Comparison of ENCODE assay signal across 13 cellular contexts in the genomic region with DNA sequence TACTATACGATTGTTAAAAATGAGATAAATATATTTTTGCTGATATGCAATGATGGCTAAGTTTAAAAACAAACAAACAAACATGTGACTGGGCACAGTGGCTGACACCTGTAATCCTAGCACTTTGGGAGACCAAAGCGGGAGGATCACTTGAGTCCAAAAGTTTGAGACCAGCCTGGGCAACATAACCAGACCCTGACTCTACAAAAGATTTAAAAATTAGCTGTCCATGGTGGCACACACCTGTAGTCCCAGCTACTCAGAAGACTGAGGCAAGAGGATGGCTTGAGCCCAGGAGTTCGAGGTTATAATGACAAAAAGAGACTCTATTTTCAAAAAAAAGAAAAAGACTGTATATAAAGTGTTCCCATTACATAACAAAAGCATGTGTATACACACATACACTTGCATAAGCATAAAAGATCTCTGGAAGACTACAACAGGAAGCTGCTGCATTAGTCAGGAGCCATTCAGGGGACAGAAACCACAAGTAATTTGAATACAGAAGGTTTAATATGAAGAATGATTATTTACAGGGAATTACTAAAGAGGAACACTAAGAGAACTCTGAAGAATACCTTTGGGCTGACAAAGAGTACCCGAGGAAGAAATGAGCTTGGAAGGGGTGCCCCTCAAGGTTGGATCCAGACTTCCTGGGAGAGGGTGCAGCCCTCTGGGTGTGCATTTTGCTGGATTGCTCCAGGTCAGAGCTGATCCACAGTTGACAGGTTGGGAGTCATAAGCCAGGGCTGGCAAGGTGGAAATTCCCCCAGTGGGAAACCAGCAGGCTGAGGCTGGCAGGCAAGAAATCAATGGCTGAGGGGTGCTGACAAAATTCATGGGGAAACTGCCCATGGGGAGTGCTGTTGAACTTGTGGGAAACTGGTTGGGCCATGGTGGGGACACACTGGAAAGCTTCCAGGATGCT. TPM values are rescaled to one million over a fixed set of nuclear protein-coding genes. Genes with fewer than 3 reads are reported as not detected.
A peak's percentile ranks its signal among the peaks of the same experiment; 100 is the strongest.
DNase-seq lines count a peak whose midpoint lies in the region; ATAC-seq and TF ChIP-seq lines count a peak whose summit lies in the region.
"Had no signal": no experiment of that assay in that cellular context is flagged by ENCODE, and none has a peak within 500 bp of the region (broad histone marks: within the 10 kb centered on the region; RNA-seq: fewer than 3 reads in every experiment).

No MANE protein-coding gene starts in this region.

- H3K4me2 ChIP-seq in Loucy (ENCODE audit: low read depth, low read length, poor library complexity, severe bottlenecking), result peak overlapping the region; percentile 7
- H3K4me2 ChIP-seq: neural progenitor cell had no signal

- peak; percentile 76 for ATAC-seq in naive thymus-derived CD4-positive, alpha-beta T cell
- ATAC-seq in GM19328 (IDR thresholded peaks at IDR 0.05; ENCODE audit: unreplicated experiment) (no peak), HG03095 (IDR thresholded peaks at IDR 0.05; ENCODE audit: unreplicated experiment) (no peak)

- no peaks in the 10 kb centered on the region for H3K27me3 ChIP-seq in Loucy (ENCODE audit: insufficient read depth, low read length, poor library complexity, severe bottlenecking)
- no peaks in the 10 kb centered on the region for H3K27me3 ChIP-seq in naive thymus-derived CD4-positive, alpha-beta T cell (ENCODE audit: control insufficient read depth in 2 of 2, insufficient read depth in 2 of 2, low read length in 2 of 2)
- H3K27me3 ChIP-seq: neural progenitor cell had no signal

- no peak overlapping the region for H3K27ac ChIP-seq in naive thymus-derived CD4-positive, alpha-beta T cell (ENCODE audit: low read depth, low read length)
- H3K27ac ChIP-seq: neural progenitor cell had no signal

- no peaks in the 10 kb centered on the region for H3K9me2 ChIP-seq in Loucy (replicated peaks; ENCODE audit: low read depth, low read length)

- intact Hi-C loops in naive thymus-derived CD4-positive, alpha-beta T cell (cut with micrococcal nuclease), result no loop called here

- H3K36me3 ChIP-seq in Loucy (ENCODE audit: insufficient read depth, low read length), result no peaks in the 10 kb centered on the region
- H3K36me3 ChIP-seq in naive thymus-derived CD4-positive, alpha-beta T cell (ENCODE audit: control insufficient read depth in 2 of 3, insufficient read depth in 3 of 3, low read length in 3 of 3), result no peaks in the 10 kb centered on the region
- H3K36me3 ChIP-seq: neural progenitor cell had no signal

- H3K79me2 ChIP-seq in Loucy (ENCODE audit: insufficient read depth, low read length), result no peaks in the 10 kb centered on the region

- DNase-seq in Daoy (ENCODE audit: low read depth) (peak; percentile 63), astrocyte of the spinal cord (ENCODE audit: low read depth, low spot score) (peak; percentile 78), type B pancreatic cell (ENCODE audit: extremely low spot score, unreplicated experiment) (no peak)
- DNase-seq in naive thymus-derived CD4-positive, alpha-beta T cell, result no peak
- DNase-seq in activated CD4-positive, CD25-positive, alpha-beta regulatory T cell treated with anti-CD3 and anti-CD28 coated beads, Interleukin-2, amount 50 U/mL, for 72 hours, result no peak
- DNase-seq: hypothalamus, NCI-H1694 treated with DMSO at 0.1 percent for 48 hours had no signal

- CTCF ChIA-PET in naive thymus-derived CD4-positive, alpha-beta T cell (lab: Charles Lee), result no interaction called here

- POLR2A ChIA-PET in naive thymus-derived CD4-positive, alpha-beta T cell (lab: Charles Lee), result no interaction called here

- peaks cover 0 to 3% (median 0%) of the 10 kb centered on the region in 7 donors for H3K4me1 Mint-ChIP-seq in naive thymus-derived CD4-positive, alpha-beta T cell
- no peaks in the 10 kb centered on the region for H3K4me1 Mint-ChIP-seq in type B pancreatic cell (ENCODE audit: unreplicated experiment)
- H3K4me1 Mint-ChIP-seq: central memory CD8-positive, alpha-beta T cell had no signal

- H3K27me3 Mint-ChIP-seq in naive thymus-derived CD4-positive, alpha-beta T cell, result peaks cover 23 to 40% (median 34%) of the 10 kb centered on the region in 5 donors
- H3K27me3 Mint-ChIP-seq in type B pancreatic cell, result no peaks in the 10 kb centered on the region

- H2AFZ ChIP-seq in Loucy (ENCODE audit: low read length), result peak overlapping the region; percentile 28; the same call in 1 of the 2 replicates
- H2AFZ ChIP-seq: neural progenitor cell had no signal

- no peaks in the 10 kb centered on the region for H3K36me3 Mint-ChIP-seq in naive thymus-derived CD4-positive, alpha-beta T cell
- no peaks in the 10 kb centered on the region for H3K36me3 Mint-ChIP-seq in type B pancreatic cell
- H3K36me3 Mint-ChIP-seq: neural progenitor cell had no signal

- H3F3A ChIP-seq in Loucy (ENCODE audit: low read depth), result 0 out of 2 replicates have a peak, but pooled peaks cover 3% of the 10 kb centered on the region

- H4K20me1 ChIP-seq in Loucy (ENCODE audit: insufficient read depth, low read length, poor library complexity, severe bottlenecking), result no peaks in the 10 kb centered on the region

- peaks cover 24% of the 10 kb centered on the region for H3K4me1 ChIP-seq in Loucy (ENCODE audit: insufficient read depth, low read length, poor library complexity, severe bottlenecking)
- no peaks in the 10 kb centered on the region for H3K4me1 ChIP-seq in naive thymus-derived CD4-positive, alpha-beta T cell (ENCODE audit: control insufficient read depth in 2 of 2, insufficient read depth in 2 of 2, low read length in 2 of 2)
- H3K4me1 ChIP-seq: neural progenitor cell had no signal

- H3K27ac Mint-ChIP-seq in naive thymus-derived CD4-positive, alpha-beta T cell, result no peak overlapping the region
- H3K27ac Mint-ChIP-seq in type B pancreatic cell, result no peak overlapping the region
- H3K27ac Mint-ChIP-seq: neural progenitor cell had no signal

- H3K4me3 ChIP-seq in Loucy (ENCODE audit: low read length, poor library complexity, severe bottlenecking) (no peak overlapping the region), astrocyte of the spinal cord (ENCODE audit: low read depth, low read length) (no peak overlapping the region)
- H3K4me3 ChIP-seq in naive thymus-derived CD4-positive, alpha-beta T cell (ENCODE audit: low read length), result no peak overlapping the region
- H3K4me3 ChIP-seq: neural progenitor cell had no signal

- H3K9me3 ChIP-seq in Loucy (ENCODE audit: insufficient read depth, low read depth, low read length), result no peaks in the 10 kb centered on the region
- no peaks in the 10 kb centered on the region for H3K9me3 ChIP-seq in naive thymus-derived CD4-positive, alpha-beta T cell (ENCODE audit: control insufficient read depth in 2 of 3, low read length in 3 of 3)

- H3K9me3 Mint-ChIP-seq in naive thymus-derived CD4-positive, alpha-beta T cell, result peaks cover 0 to 3% (median 0%) of the 10 kb centered on the region in 11 donors
- H3K9me3 Mint-ChIP-seq in type B pancreatic cell, result no peaks in the 10 kb centered on the region
- H3K9me3 Mint-ChIP-seq: central memory CD8-positive, alpha-beta T cell; neural progenitor cell had no signal

- no peak for TF ChIP-seq CTCF in Loucy (conservative IDR thresholded peaks at IDR 0.05; ENCODE audit: low read length)
- TF ChIP-seq CTCF in astrocyte of the spinal cord (IDR thresholded peaks at IDR 0.05; ENCODE audit: low read depth, low read length), result no peak
- no peak for TF ChIP-seq CTCF in type B pancreatic cell (conservative IDR thresholded peaks at IDR 0.05)

- H3K4me3 Mint-ChIP-seq in naive thymus-derived CD4-positive, alpha-beta T cell, result no peak overlapping the region
- no peak overlapping the region for H3K4me3 Mint-ChIP-seq in type B pancreatic cell
- H3K4me3 Mint-ChIP-seq: central memory CD8-positive, alpha-beta T cell; neural progenitor cell had no signal

- no peak overlapping the region for H3K9ac ChIP-seq in Loucy (ENCODE audit: low read depth, low read length, poor library complexity, severe bottlenecking)
- H3K9ac ChIP-seq: neural progenitor cell had no signal

- in situ Hi-C loops in astrocyte of the spinal cord (cut with HindIII; ENCODE audit: low sequenced_read_pairs), result no loop called here

RNA-seq across cellular contexts. Expression of a gene that starts 9.2 kb away (rescaled TPM):
- 0.23 TPM in 1 of 2 replicates, not detected in the other for total RNA-seq in Daoy (2014; rRNA removed; shearing (Covaris generic))
- total RNA-seq in naive thymus-derived CD4-positive, alpha-beta T cell, result not detected
- not detected for polyA plus RNA-seq in naive thymus-derived CD4-positive, alpha-beta T cell
- total RNA-seq in type B pancreatic cell (ENCODE audit: low replicate concordance), result 0.33 TPM in 1 of 2 replicates, not detected in the other
- total RNA-seq: activated CD8-positive, alpha-beta memory T cell treated with anti-CD3 and anti-CD28 coated beads for 36 hours had no signal

RNA-seq across cellular contexts. Expression of a gene that starts 34.8 kb away (rescaled TPM):
- 206 and 209 TPM in 2 replicates for total RNA-seq in Daoy (2014; rRNA removed; shearing (Covaris generic))
- not detected for total RNA-seq in naive thymus-derived CD4-positive, alpha-beta T cell
- not detected for polyA plus RNA-seq in naive thymus-derived CD4-positive, alpha-beta T cell
- total RNA-seq in type B pancreatic cell (ENCODE audit: low replicate concordance), result 39.4 and 82.3 TPM in 2 replicates
- total RNA-seq: activated CD8-positive, alpha-beta memory T cell treated with anti-CD3 and anti-CD28 coated beads for 36 hours had no signal

Comparison
In these comparisons a context has a peak if more than half of its experiments do, and no peak if none do; other contexts are left out.
1. DNase-seq: peak in Daoy (single experiment) and astrocyte of the spinal cord (single experiment); none in naive thymus-derived CD4-positive, alpha-beta T cell (0 of 9), activated CD4-positive, CD25-positive, alpha-beta regulatory T cell treated with anti-CD3 and anti-CD28 coated beads, Interleukin-2, amount 50 U/mL, for 72 hours (single experiment) and type B pancreatic cell (single experiment).
2. RNA of a gene that starts 34.8 kb away (total RNA-seq): 206 to 209 TPM in Daoy and 39.4 to 82.3 TPM in type B pancreatic cell; not detected in naive thymus-derived CD4-positive, alpha-beta T cell; every median in the first group is over 10 times any median in the second.